In the genomic region with DNA sequence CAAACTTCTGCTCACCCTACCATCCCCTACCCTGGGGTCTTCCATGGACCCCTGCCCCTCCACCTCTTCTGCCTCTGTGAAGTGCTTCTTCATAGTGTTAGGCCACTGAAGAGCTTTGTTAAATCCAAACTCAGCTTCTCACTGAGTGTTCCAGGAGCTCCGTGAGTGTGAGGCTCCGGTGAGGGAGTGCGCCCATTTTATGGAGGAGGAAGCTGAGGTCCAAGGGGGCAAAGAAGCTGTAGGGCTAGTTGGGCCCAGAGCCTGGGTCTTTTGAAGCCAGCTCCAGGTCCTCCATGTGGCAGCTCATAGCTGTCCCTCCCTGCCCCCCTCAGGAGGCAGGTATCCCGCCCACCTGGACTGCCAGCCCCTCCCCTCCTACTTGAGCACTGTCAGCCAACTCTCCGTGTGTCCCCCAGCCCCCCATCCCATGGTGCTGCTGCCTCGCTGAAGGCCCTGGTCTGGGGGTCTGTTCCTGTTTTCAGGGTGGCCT, we compare ENCODE assay signal across 11 cellular contexts. TPM values are rescaled to one million over a fixed set of nuclear protein-coding genes. Genes with fewer than 3 reads are reported as not detected.
A peak's percentile ranks its signal among the peaks of the same experiment; 100 is the strongest.
DNase-seq lines count a peak whose midpoint lies in the region; ATAC-seq and TF ChIP-seq lines count a peak whose summit lies in the region.
"Had no signal": no experiment of that assay in that cellular context is flagged by ENCODE, and none has a peak within 500 bp of the region (broad histone marks: within the 10 kb centered on the region; RNA-seq: fewer than 3 reads in every experiment).

No MANE protein-coding gene starts in this region.

- H3K27me3 ChIP-seq in left lung: peaks cover 0 to under 1% of the 10 kb centered on the region in 2 donors

- peak; percentile 27 for DNase-seq in T-helper 2 cell treated with Interferon-gamma antibody and Interleukin-4, amounts not matched to agents 5 μg/mL and 100 μg/mL, for 36 hours (ENCODE audit: low spot score)
- no peak for DNase-seq in T-helper 2 cell
- DNase-seq in activated CD8-positive, alpha-beta T cell treated with anti-CD3 and anti-CD28 coated beads, Interleukin-2, amount 10 ng/mL, durations not matched to agents 7 days and 5 days: peak; percentile 38
- DNase-seq in left lung: peak in 1 of 2 donors; percentile 71
- DNase-seq in stimulated activated naive CD8-positive, alpha-beta T cell treated with anti-CD3 and anti-CD28 coated beads, Interleukin-15, amount 100 ng/mL, for 72 hours: peak; percentile 52 to 61

- peak overlapping the region; percentile 99 for H3K4me3 Mint-ChIP-seq in T-helper 2 cell treated with Interferon-gamma antibody and Interleukin-4, amounts not matched to agents 5 μg/mL and 100 μg/mL, for 36 hours
- peak overlapping the region; percentile 100 for H3K4me3 Mint-ChIP-seq in activated CD8-positive, alpha-beta T cell treated with anti-CD3 and anti-CD28 coated beads, Interleukin-2, amount 10 ng/mL, durations not matched to agents 7 days and 5 days
- H3K4me3 Mint-ChIP-seq in stimulated activated naive CD8-positive, alpha-beta T cell treated with anti-CD3 and anti-CD28 coated beads, Interleukin-15, amount 100 ng/mL, for 72 hours: peak overlapping the region; percentile 83 to 94
- H3K4me3 Mint-ChIP-seq: neural progenitor cell had no signal

- intact Hi-C loops in left lung (cut with DNase I): no loop called here

- H3K36me3 Mint-ChIP-seq in T-helper 2 cell treated with Interferon-gamma antibody and Interleukin-4, amounts not matched to agents 5 μg/mL and 100 μg/mL, for 36 hours (ENCODE audit: low read depth): peaks cover 54% of the 10 kb centered on the region
- peaks cover 74% of the 10 kb centered on the region for H3K36me3 Mint-ChIP-seq in activated CD8-positive, alpha-beta T cell treated with anti-CD3 and anti-CD28 coated beads, Interleukin-2, amount 10 ng/mL, durations not matched to agents 7 days and 5 days (ENCODE audit: low read depth)
- H3K36me3 Mint-ChIP-seq: neural progenitor cell had no signal

- H3K9me3 ChIP-seq in left lung: no peaks in the 10 kb centered on the region

- no peak for TF ChIP-seq CTCF in left lung (IDR thresholded peaks at IDR 0.05)

- H3K27ac Mint-ChIP-seq in T-helper 2 cell treated with Interferon-gamma antibody and Interleukin-4, amounts not matched to agents 5 μg/mL and 100 μg/mL, for 36 hours: peak overlapping the region; percentile 98
- H3K27ac Mint-ChIP-seq in activated CD8-positive, alpha-beta T cell treated with anti-CD3 and anti-CD28 coated beads, Interleukin-2, amount 10 ng/mL, durations not matched to agents 7 days and 5 days: peak overlapping the region; percentile 94
- peak overlapping the region; percentile 99 to 100 for H3K27ac Mint-ChIP-seq in stimulated activated naive CD8-positive, alpha-beta T cell treated with anti-CD3 and anti-CD28 coated beads, Interleukin-15, amount 100 ng/mL, for 72 hours
- H3K27ac Mint-ChIP-seq: neural progenitor cell had no signal

- H3K36me3 ChIP-seq in left lung: no peaks in the 10 kb centered on the region
- H3K36me3 ChIP-seq: neural progenitor cell had no signal

- ATAC-seq in activated CD8-positive, alpha-beta T cell treated with anti-CD3 and anti-CD28 coated beads, Interleukin-2, amount 10 ng/mL, durations not matched to agents 7 days and 5 days: no peak
- no peak for ATAC-seq in left lung
- no peak for ATAC-seq in stimulated activated naive CD8-positive, alpha-beta T cell treated with anti-CD3 and anti-CD28 coated beads, Interleukin-15, amount 100 ng/mL, for 72 hours
- ATAC-seq in GM21723 (IDR thresholded peaks at IDR 0.05; ENCODE audit: unreplicated experiment): no peak
- ATAC-seq in GM19328 (IDR thresholded peaks at IDR 0.05; ENCODE audit: unreplicated experiment): no peak
- ATAC-seq in HG03139 (IDR thresholded peaks at IDR 0.05; ENCODE audit: unreplicated experiment): no peak

- peaks cover 73% of the 10 kb centered on the region for H3K4me1 Mint-ChIP-seq in T-helper 2 cell treated with Interferon-gamma antibody and Interleukin-4, amounts not matched to agents 5 μg/mL and 100 μg/mL, for 36 hours (ENCODE audit: low read depth)
- H3K4me1 Mint-ChIP-seq in activated CD8-positive, alpha-beta T cell treated with anti-CD3 and anti-CD28 coated beads, Interleukin-2, amount 10 ng/mL, durations not matched to agents 7 days and 5 days (ENCODE audit: low read depth): peaks cover 81% of the 10 kb centered on the region
- H3K4me1 Mint-ChIP-seq in stimulated activated naive CD8-positive, alpha-beta T cell treated with anti-CD3 and anti-CD28 coated beads, Interleukin-15, amount 100 ng/mL, for 72 hours: peaks cover 82% of the 10 kb centered on the region

- no peaks in the 10 kb centered on the region for H3K9me3 Mint-ChIP-seq in T-helper 2 cell treated with Interferon-gamma antibody and Interleukin-4, amounts not matched to agents 5 μg/mL and 100 μg/mL, for 36 hours
- H3K9me3 Mint-ChIP-seq in activated CD8-positive, alpha-beta T cell treated with anti-CD3 and anti-CD28 coated beads, Interleukin-2, amount 10 ng/mL, durations not matched to agents 7 days and 5 days (ENCODE audit: insufficient read depth): no peaks in the 10 kb centered on the region
- H3K9me3 Mint-ChIP-seq in stimulated activated naive CD8-positive, alpha-beta T cell treated with anti-CD3 and anti-CD28 coated beads, Interleukin-15, amount 100 ng/mL, for 72 hours: no peaks in the 10 kb centered on the region
- H3K9me3 Mint-ChIP-seq: neural progenitor cell had no signal

- peaks cover 40 to 94% of the 10 kb centered on the region in 2 donors for H3K4me1 ChIP-seq in left lung

- POLR2A ChIA-PET in activated CD8-positive, alpha-beta T cell treated with anti-CD3 and anti-CD28 coated beads, Interleukin-2, amount 10 ng/mL, durations not matched to agents 7 days and 5 days (lab: Charles Lee): interaction anchor here (0.7 to 6.5 kb wide), 11 partner anchors 7 to 981 kb away, joined by 3 to 97 read pairs (median 7); a partner anchor contains a TSS

- no peaks in the 10 kb centered on the region for H3K27me3 Mint-ChIP-seq in T-helper 2 cell treated with Interferon-gamma antibody and Interleukin-4, amounts not matched to agents 5 μg/mL and 100 μg/mL, for 36 hours (ENCODE audit: low read depth)
- no peaks in the 10 kb centered on the region for H3K27me3 Mint-ChIP-seq in activated CD8-positive, alpha-beta T cell treated with anti-CD3 and anti-CD28 coated beads, Interleukin-2, amount 10 ng/mL, durations not matched to agents 7 days and 5 days (ENCODE audit: low read depth)
- no peaks in the 10 kb centered on the region for H3K27me3 Mint-ChIP-seq in stimulated activated naive CD8-positive, alpha-beta T cell treated with anti-CD3 and anti-CD28 coated beads, Interleukin-15, amount 100 ng/mL, for 72 hours

- CTCF ChIA-PET in activated CD8-positive, alpha-beta T cell treated with anti-CD3 and anti-CD28 coated beads, Interleukin-2, amount 10 ng/mL, durations not matched to agents 7 days and 5 days (lab: Charles Lee): interaction anchor here (0.7 to 12.9 kb wide), 8 partner anchors 8 to 201 kb away, joined by 3 to 410 read pairs (median 17); a partner anchor contains a TSS

- peak overlapping the region; percentile 84 to 97 for H3K27ac ChIP-seq in left lung
- H3K27ac ChIP-seq: neural progenitor cell had no signal

- peak overlapping the region in 1 of 2 donors; percentile 72 for H3K4me3 ChIP-seq in left lung
- H3K4me3 ChIP-seq: neural progenitor cell had no signal

RNA-seq across cellular contexts. Expression of a gene that starts 6.0 kb away (rescaled TPM):
- total RNA-seq in activated CD8-positive, alpha-beta T cell treated with anti-CD3 and anti-CD28 coated beads, Interleukin-2, amount 10 ng/mL, durations not matched to agents 7 days and 5 days: 100 to 1,000 TPM; 375 to 395 TPM
- total RNA-seq in left lung: 100 to 1,000 TPM in 1 of 2 donors, 10 to 100 TPM in 1; 42.0 to 118 TPM

RNA-seq across cellular contexts. Expression of a gene that starts 34.2 kb away (rescaled TPM):
- total RNA-seq in activated CD8-positive, alpha-beta T cell treated with anti-CD3 and anti-CD28 coated beads, Interleukin-2, amount 10 ng/mL, durations not matched to agents 7 days and 5 days: under 1 TPM; 0.52 to 0.55 TPM
- total RNA-seq in left lung: not detected
- total RNA-seq: A172, subcutaneous adipose tissue had no signal

Comparison
In these comparisons a context has a peak if more than half of its experiments do, and no peak if none do; other contexts are left out.
1. DNase-seq: peak in T-helper 2 cell treated with Interferon-gamma antibody and Interleukin-4, amounts not matched to agents 5 μg/mL and 100 μg/mL, for 36 hours (single experiment), activated CD8-positive, alpha-beta T cell treated with anti-CD3 and anti-CD28 coated beads, Interleukin-2, amount 10 ng/mL, durations not matched to agents 7 days and 5 days (single experiment) and stimulated activated naive CD8-positive, alpha-beta T cell treated with anti-CD3 and anti-CD28 coated beads, Interleukin-15, amount 100 ng/mL, for 72 hours (2 of 2); none in T-helper 2 cell (0 of 5).
2. Peak in every context shown above with its lines, with median percentiles within 50 percentile points of each other: H3K27ac Mint-ChIP-seq and H3K4me3 Mint-ChIP-seq.